In the genomic region with DNA sequence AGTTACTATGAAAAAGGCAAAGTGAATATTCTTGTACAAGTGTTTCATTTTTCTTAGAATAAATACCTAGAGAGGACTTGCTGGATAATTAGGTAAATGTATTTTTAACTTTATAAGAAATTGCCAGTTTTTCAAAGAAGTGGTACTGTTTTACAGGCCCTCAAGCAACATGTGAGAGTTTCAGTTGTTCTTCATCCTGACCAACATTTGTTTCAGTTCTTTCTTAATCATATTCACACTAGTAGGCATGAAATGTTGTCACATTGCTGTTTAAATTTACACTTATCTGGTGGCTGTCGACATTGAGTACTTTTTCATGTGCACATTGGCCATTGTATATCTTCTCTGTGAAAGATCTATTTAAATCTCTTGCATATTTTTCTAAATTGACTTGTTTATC, we compare ENCODE assay signal across 16 cellular contexts.
"Had no signal": no experiment of that assay in that cellular context is flagged by ENCODE, and none has a peak within 500 bp of the region (broad histone marks: within the 10 kb centered on the region; RNA-seq: fewer than 3 reads in every experiment).

No MANE protein-coding gene starts in this region.

- H3K4me3 Mint-ChIP-seq: activated naive CD4-positive, alpha-beta T cell treated with anti-CD3 and anti-CD28 coated beads for 36 hours; activated T-cell treated with anti-CD3 and anti-CD28 coated beads, Interleukin-2, amount 50 U/mL, for 4 hours; brain; mesothelial cell of epicardium; naive thymus-derived CD8-positive, alpha-beta T cell; WTC11 had no signal

- H3K36me3 Mint-ChIP-seq: brain had no signal

- H3K27me3 Mint-ChIP-seq: brain had no signal

- H3K27ac Mint-ChIP-seq: activated naive CD4-positive, alpha-beta T cell treated with anti-CD3 and anti-CD28 coated beads for 36 hours; mesothelial cell of epicardium; WTC11 had no signal

- H3K4me1 Mint-ChIP-seq: brain; mesothelial cell of epicardium; naive thymus-derived CD8-positive, alpha-beta T cell; WTC11 had no signal

- ATAC-seq: activated T-cell treated with anti-CD3 and anti-CD28 coated beads, Interleukin-2, amount 50 U/mL, for 4 hours; gastroesophageal sphincter; heart left ventricle; left ventricle myocardium superior; naive thymus-derived CD8-positive, alpha-beta T cell; WTC11 had no signal

- DNase-seq: activated CD8-positive, alpha-beta memory T cell treated with anti-CD3 and anti-CD28 coated beads, Interleukin-2, amount 50 U/mL, for 48 hours; activated effector memory CD4-positive, alpha-beta T cell treated with Interleukin-2 at 50 U/mL for 16 hours; activated naive CD4-positive, alpha-beta T cell treated with anti-CD3 and anti-CD28 coated beads for 36 hours; activated T-cell treated with anti-CD3 and anti-CD28 coated beads, Interleukin-2, amount 50 U/mL, for 4 hours; aorta; heart left ventricle; left ventricle myocardium superior; mammary epithelial cell; naive thymus-derived CD8-positive, alpha-beta T cell; stimulated activated CD4-positive, alpha-beta T cell treated with anti-CD3 and anti-CD28 coated beads, Interleukin-2, amount 100 ng/mL, for 48 hours; stomach; T-helper 9 cell had no signal
